In genomic region chr3:129978123-129978522, GRCh38 we compare ENCODE assay signal across 30 cellular contexts. TPM values are rescaled to one million over a fixed set of nuclear protein-coding genes. Genes with fewer than 3 reads are reported as not detected.
"Had no signal": no experiment of that assay in that cellular context is flagged by ENCODE, and none has a peak within 500 bp of the region (broad histone marks: within the 10 kb centered on the region; RNA-seq: fewer than 3 reads in every experiment).

No MANE protein-coding gene starts in this region.

- H3K27ac Mint-ChIP-seq: immature natural killer cell, mesothelial cell of epicardium, naive B cell had no signal

- H3K79me2 ChIP-seq: hepatocyte had no signal

- H3K9me3 ChIP-seq: esophagus squamous epithelium, gastrocnemius medialis, left lung, lower lobe of right lung, mucosa of descending colon had no signal

- DNase-seq: dermis blood vessel endothelial cell; dorsolateral prefrontal cortex; effector CD4-positive, alpha-beta T cell; effector memory CD4-positive, alpha-beta T cell; erythroblast; esophagus squamous epithelium; foreskin fibroblast; foreskin melanocyte; gastrocnemius medialis; glutamatergic neuron; head of caudate nucleus; hypothalamus; immature natural killer cell; islet precursor cell; kidney; kidney glomerular epithelial cell; left lung; lower lobe of right lung; mesenchymal stem cell; mucosa of descending colon; naive B cell had no signal

- H3K4me2 ChIP-seq: hepatocyte had no signal

- H3K9me3 Mint-ChIP-seq: immature natural killer cell, mesothelial cell of epicardium, naive B cell had no signal

- H3K36me3 ChIP-seq: esophagus squamous epithelium, gastrocnemius medialis, left lung, lower lobe of right lung had no signal

- H2AFZ ChIP-seq: hepatocyte had no signal

- H3K4me3 ChIP-seq: coronary artery, dorsolateral prefrontal cortex, esophagus squamous epithelium, gastrocnemius medialis, hepatocyte, left lung, lower lobe of right lung, mucosa of descending colon had no signal

- H3K36me3 Mint-ChIP-seq: immature natural killer cell, mesothelial cell of epicardium had no signal

- H3K27ac ChIP-seq: coronary artery, dorsolateral prefrontal cortex, epithelial cell of prostate, esophagus squamous epithelium, gastrocnemius medialis, hepatocyte, left lung, lower lobe of right lung had no signal

- ATAC-seq: esophagus mucosa, gastrocnemius medialis, left lung, lower lobe of right lung, mucosa of descending colon had no signal

- H3K4me3 Mint-ChIP-seq: mesothelial cell of epicardium had no signal

RNA-seq across cellular contexts. Expression of gene TRH, which starts 3.6 kb away (rescaled TPM):
- total RNA-seq: dermis blood vessel endothelial cell, esophagus mucosa, esophagus squamous epithelium, gastrocnemius medialis, glomerular endothelial cell, hepatocyte, kidney, left lung, lower lobe of right lung, lung microvascular endothelial cell, mesenteric fat pad, mucosa of descending colon, myocyte had no signal
- polyA plus RNA-seq: immature natural killer cell had no signal
